Comparison of ENCODE assay signal across 5 cellular contexts in genomic region chr14:59942296-59942862, GRCh38. TPM values are rescaled to one million over a fixed set of nuclear protein-coding genes. Genes with fewer than 3 reads are reported as not detected.
"Had no signal": no experiment of that assay in that cellular context is flagged by ENCODE, and none has a peak within 500 bp of the region (broad histone marks: within the 10 kb centered on the region; RNA-seq: fewer than 3 reads in every experiment).

No MANE protein-coding gene starts in this region.

RNA-seq across cellular contexts. Expression of gene LRRC9, which starts 22.4 kb away (rescaled TPM):
- total RNA-seq: activated CD8-positive, alpha-beta T cell treated with anti-CD3 and anti-CD28 coated beads, Interleukin-2, amount 10 ng/mL, durations not matched to agents 7 days and 5 days; activated naive CD8-positive, alpha-beta T cell treated with anti-CD3 and anti-CD28 coated beads, Interleukin-2, amount 10 ng/mL, durations not matched to agents 7 days and 5 days; Right ventricle myocardium superior; SJCRH30; T-helper 1 cell treated with Interleukin-12 subunit alpha and Interleukin-12 subunit beta and Interleukin-4 antibody, amounts not matched to agents 30 ng/mL and 1 ng/mL, for 36 hours had no signal
